Comparison of ENCODE assay signal across 1 cellular context in genomic region chr4:101264550-101264949, GRCh38.
TF ChIP-seq lines count a peak whose summit lies in the region.

No MANE protein-coding gene starts in this region.

TF ChIP-seq in HepG2, 621 proteins besides CTCF, POLR2A, EP300 and RAD21 (continued from another document and continues in another):
- TF ChIP-seq ZBTB7B (CRISPR knock-in tag; IDR thresholded peaks at IDR 0.05) (no peak), LCORL (IDR thresholded peaks at IDR 0.05) (no peak), LCORL (CRISPR knock-in tag; IDR thresholded peaks at IDR 0.05) (no peak), ZNF710 (CRISPR knock-in tag; IDR thresholded peaks at IDR 0.05; ENCODE audit: borderline replicate concordance) (peak; percentile 68; the same call in 1 of the 2 replicates), ZFP82 (CRISPR knock-in tag; IDR thresholded peaks at IDR 0.05; ENCODE audit: borderline replicate concordance) (no peak), SPEN (CRISPR knock-in tag; IDR thresholded peaks at IDR 0.05; ENCODE audit: low read depth) (no peak), MTERF4 (CRISPR knock-in tag; IDR thresholded peaks at IDR 0.05) (no peak), HINFP (CRISPR knock-in tag; IDR thresholded peaks at IDR 0.05; ENCODE audit: low read depth) (no peak), UBTF (CRISPR knock-in tag; IDR thresholded peaks at IDR 0.05) (no peak), CC2D1A (CRISPR knock-in tag; IDR thresholded peaks at IDR 0.05) (no peak), HDAC1 (CRISPR knock-in tag; IDR thresholded peaks at IDR 0.05) (no peak), KLF11 (CRISPR knock-in tag; IDR thresholded peaks at IDR 0.05) (no peak), PATZ1 (CRISPR knock-in tag; IDR thresholded peaks at IDR 0.05) (0 out of 2 replicates have a peak, but pooled peaks have one; percentile 27), MIXL1 (CRISPR knock-in tag; IDR thresholded peaks at IDR 0.05) (peak; percentile 80), HHEX (CRISPR knock-in tag; IDR thresholded peaks at IDR 0.05) (no peak), DBP (CRISPR knock-in tag; IDR thresholded peaks at IDR 0.05; ENCODE audit: not compliant biosample characterization) (no peak), TP53 (CRISPR knock-in tag; conservative IDR thresholded peaks at IDR 0.05) (no peak), ZNF614 (CRISPR knock-in tag; IDR thresholded peaks at IDR 0.05; ENCODE audit: borderline replicate concordance) (no peak), KAT2B (IDR thresholded peaks at IDR 0.05; ENCODE audit: borderline replicate concordance, low read depth, low read length) (no peak), ZNF121 (CRISPR knock-in tag; IDR thresholded peaks at IDR 0.05) (no peak), BRF2 (CRISPR knock-in tag; IDR thresholded peaks at IDR 0.05) (no peak), BCL6 (CRISPR knock-in tag; IDR thresholded peaks at IDR 0.05) (peak; percentile 67), SAP130 (CRISPR knock-in tag; IDR thresholded peaks at IDR 0.05; ENCODE audit: low read depth) (0 out of 2 replicates have a peak, but pooled peaks have one; percentile 37), MEIS2 (CRISPR knock-in tag; IDR thresholded peaks at IDR 0.05) (no peak), HIC2 (CRISPR knock-in tag; IDR thresholded peaks at IDR 0.05; ENCODE audit: low read depth) (no peak), RERE (CRISPR knock-in tag; IDR thresholded peaks at IDR 0.05; ENCODE audit: low read depth) (peak; percentile 54; the same call in 1 of the 2 replicates), ZNF597 (CRISPR knock-in tag; IDR thresholded peaks at IDR 0.05) (no peak), POGZ (CRISPR knock-in tag; IDR thresholded peaks at IDR 0.05) (0 out of 2 replicates have a peak, but pooled peaks have one; percentile 29), ZSCAN31 (CRISPR knock-in tag; IDR thresholded peaks at IDR 0.05; ENCODE audit: low read depth) (no peak), REPIN1 (CRISPR knock-in tag; IDR thresholded peaks at IDR 0.05; ENCODE audit: borderline replicate concordance, low read depth) (no peak; the same call in 1 of the 2 replicates), BCLAF1 (IDR thresholded peaks at IDR 0.05) (no peak), ZSCAN30 (CRISPR knock-in tag; IDR thresholded peaks at IDR 0.05) (no peak), GATAD2A (CRISPR knock-in tag; IDR thresholded peaks at IDR 0.05) (peak; percentile 71), MAX (IDR thresholded peaks at IDR 0.05) (no peak)
